8 cellular contexts compared by ENCODE assay signal in the genomic region with DNA sequence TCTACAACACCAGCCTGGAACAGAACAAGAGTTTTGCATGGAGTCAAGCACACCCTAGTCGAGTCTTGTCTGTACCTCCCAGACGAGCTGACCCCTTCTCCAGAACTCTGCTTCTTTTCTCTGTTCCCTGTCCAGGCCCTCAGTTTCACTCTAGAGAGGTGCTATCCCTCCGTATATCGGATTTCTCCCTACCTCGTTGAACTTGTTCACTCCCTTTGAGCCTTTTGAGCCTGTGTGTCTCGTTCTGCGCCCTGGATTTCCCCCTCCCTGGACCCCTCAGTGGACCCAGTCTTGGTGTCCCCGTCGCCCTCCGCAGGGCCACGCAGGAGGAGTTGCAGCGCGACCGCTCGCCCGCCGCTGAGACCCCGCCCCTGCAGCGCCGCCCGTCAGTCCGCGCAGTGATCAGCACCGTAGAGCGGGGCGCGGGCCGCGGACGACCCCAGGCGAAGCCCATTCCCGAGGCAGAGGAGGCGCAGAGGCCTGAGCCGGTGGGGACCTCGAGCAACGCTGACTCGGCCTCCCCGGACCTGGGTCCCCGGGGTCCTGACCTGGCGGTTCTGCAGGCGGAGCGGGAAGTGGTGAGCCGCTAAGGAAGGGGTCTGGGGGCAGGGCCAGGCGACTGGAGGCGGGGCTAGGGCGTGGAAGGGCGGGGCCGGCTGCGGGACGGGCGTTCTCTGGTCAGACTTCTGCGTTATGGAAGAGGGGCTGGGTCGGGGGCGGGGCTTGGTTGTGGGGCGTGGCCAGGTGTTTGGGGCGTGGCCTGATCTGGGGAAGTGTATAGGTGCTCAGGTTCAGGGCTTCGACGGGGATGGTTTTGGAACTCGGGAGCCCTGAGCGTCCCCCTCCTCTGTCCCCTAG. TPM values are rescaled to one million over a fixed set of nuclear protein-coding genes. Genes with fewer than 3 reads are reported as not detected.
DNase-seq lines count a peak whose midpoint lies in the region; ATAC-seq and TF ChIP-seq lines count a peak whose summit lies in the region.

No MANE protein-coding gene starts in this region.

- H3K9me3 Mint-ChIP-seq in CD4-positive, alpha-beta T cell, result no peaks in the 10 kb centered on the region

- H3K27me3 Mint-ChIP-seq in CD4-positive, alpha-beta T cell, result peaks cover 81% of the 10 kb centered on the region

- no peak overlapping the region for H3K27ac ChIP-seq in CD4-positive, alpha-beta T cell (ENCODE audit: low read depth, low read length)

- CTCF ChIA-PET in CD4-positive, alpha-beta T cell (lab: Charles Lee), result interaction anchor here (1.2 kb wide), 1 partner anchor 11 kb away, joined by 3 read pairs; no protein-coding TSS in a partner anchor

- TF ChIP-seq CTCF in CD4-positive, alpha-beta T cell (IDR thresholded peaks at IDR 0.05), result no peak

- DNase-seq in CD4-positive, alpha-beta T cell, result peak; percentile 74 to 91 (median 83)
- DNase-seq in NCI-H1105 treated with DMSO at 0.1 percent for 48 hours (lab: John Stamatoyannopoulos, UW) (peak; percentile 54), T1000 (lab: John Stamatoyannopoulos, UW) (peak; percentile 83), astrocyte of the hippocampus (ENCODE audit: low read depth, low spot score) (peak; percentile 81), iPS-NIHi11 (ENCODE audit: low spot score) (peak; percentile 74)
- peak; percentile 81 to 89 for DNase-seq in stimulated activated CD4-positive, alpha-beta T cell treated with anti-CD3 and anti-CD28 coated beads, Interleukin-15, amount 100 ng/mL, for 48 hours (ENCODE audit: low read depth in 2 of 2)

- POLR2A ChIA-PET in CD4-positive, alpha-beta T cell (lab: Charles Lee), result interaction anchor here (0.9 to 1.7 kb wide), 4 partner anchors 18 to 573 kb away, joined by 3 to 9 read pairs (median 4); a partner anchor contains a TSS

- intact Hi-C loops in CD4-positive, alpha-beta T cell (cut with DNase I, micrococcal nuclease), result loop anchor here (2.0 to 5.0 kb wide), 2 partner anchors 18 to 619 kb away; a partner anchor contains a TSS

- peak overlapping the region; percentile 85 for H3K4me3 Mint-ChIP-seq in CD4-positive, alpha-beta T cell

- peak; percentile 71 for ATAC-seq in CD4-positive, alpha-beta T cell (ENCODE audit: poor library complexity)
- peak; percentile 62 for ATAC-seq in GM21619 (IDR thresholded peaks at IDR 0.05; ENCODE audit: unreplicated experiment)
- no peak for ATAC-seq in GM21367 (IDR thresholded peaks at IDR 0.05; ENCODE audit: unreplicated experiment)

- H3K27ac Mint-ChIP-seq in CD4-positive, alpha-beta T cell, result peak overlapping the region; percentile 49

- H3K36me3 Mint-ChIP-seq in CD4-positive, alpha-beta T cell (ENCODE audit: low read depth), result no peaks in the 10 kb centered on the region

- H3K9me3 ChIP-seq in CD4-positive, alpha-beta T cell (ENCODE audit: control insufficient read depth, low read length), result no peaks in the 10 kb centered on the region

- H3K4me1 Mint-ChIP-seq in CD4-positive, alpha-beta T cell (ENCODE audit: low read depth), result peaks cover 25% of the 10 kb centered on the region

- H3K27me3 ChIP-seq in CD4-positive, alpha-beta T cell (ENCODE audit: control insufficient read depth, insufficient read depth, low read length), result peaks cover 50% of the 10 kb centered on the region

RNA-seq across cellular contexts. Expression of a gene that starts 5.5 kb away (rescaled TPM):
- 1 to 10 TPM; 2.0 to 2.2 TPM for total RNA-seq in CD4-positive, alpha-beta T cell

RNA-seq across cellular contexts. Expression of a gene that starts 18.2 kb away (rescaled TPM):
- total RNA-seq in CD4-positive, alpha-beta T cell, result 1 to 10 TPM; 7.4 to 8.8 TPM

RNA-seq across cellular contexts. Expression of a gene that starts 36.3 kb away (rescaled TPM):
- 100 to 1,000 TPM; 123 to 136 TPM for total RNA-seq in CD4-positive, alpha-beta T cell

RNA-seq across cellular contexts. Expression of a gene that starts 43.1 kb away (rescaled TPM):
- under 1 TPM; 0.38 to 0.47 TPM for total RNA-seq in CD4-positive, alpha-beta T cell
